ENCODE assay signal across 1 cellular context in the genomic region with DNA sequence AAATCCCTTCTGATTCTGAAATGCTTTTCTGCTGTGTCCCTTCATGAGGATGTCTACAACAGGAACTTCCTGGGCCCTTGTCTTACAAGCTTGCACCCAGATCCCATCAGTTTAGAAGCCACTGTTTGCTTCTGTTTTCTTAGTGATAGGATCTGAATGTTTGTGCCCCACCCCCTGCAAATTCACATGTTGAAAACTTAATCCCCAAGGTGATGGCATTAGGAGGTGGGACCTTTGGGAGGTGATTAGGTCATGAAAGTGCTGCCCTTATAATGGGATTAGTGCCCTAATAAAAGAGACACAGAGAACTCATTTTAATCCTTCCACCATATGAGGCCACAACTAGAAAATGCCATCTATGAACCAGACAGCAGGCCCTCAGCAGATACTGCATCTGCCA.
TF ChIP-seq lines count a peak whose summit lies in the region.

No MANE protein-coding gene starts in this region.

TF ChIP-seq in IMR-90, 13 proteins besides CTCF, POLR2A, EP300 and RAD21 (continued from another document):
- TF ChIP-seq, protein P1, sequence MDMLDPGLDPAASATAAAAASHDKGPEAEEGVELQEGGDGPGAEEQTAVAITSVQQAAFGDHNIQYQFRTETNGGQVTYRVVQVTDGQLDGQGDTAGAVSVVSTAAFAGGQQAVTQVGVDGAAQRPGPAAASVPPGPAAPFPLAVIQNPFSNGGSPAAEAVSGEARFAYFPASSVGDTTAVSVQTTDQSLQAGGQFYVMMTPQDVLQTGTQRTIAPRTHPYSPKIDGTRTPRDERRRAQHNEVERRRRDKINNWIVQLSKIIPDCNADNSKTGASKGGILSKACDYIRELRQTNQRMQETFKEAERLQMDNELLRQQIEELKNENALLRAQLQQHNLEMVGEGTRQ (IDR thresholded peaks at IDR 0.05; ENCODE audit: low read depth, low read length): no peak
- TF ChIP-seq MAFK (IDR thresholded peaks at IDR 0.05; ENCODE audit: low read depth, low read length) (no peak), BHLHE40 (IDR thresholded peaks at IDR 0.05; ENCODE audit: low read depth, low read length) (no peak), SMC3 (IDR thresholded peaks at IDR 0.05; ENCODE audit: low read depth, low read length) (no peak), FOS (IDR thresholded peaks at IDR 0.05; ENCODE audit: low read depth, low read length) (no peak), CEBPB (IDR thresholded peaks at IDR 0.05; ENCODE audit: low read depth, low read length) (no peak), RCOR1 (IDR thresholded peaks at IDR 0.05; ENCODE audit: insufficient replicate concordance, low read length) (no peak), NFE2L2 (IDR thresholded peaks at IDR 0.05; ENCODE audit: low read depth, low read length) (no peak)
- TF ChIP-seq, protein P2, sequence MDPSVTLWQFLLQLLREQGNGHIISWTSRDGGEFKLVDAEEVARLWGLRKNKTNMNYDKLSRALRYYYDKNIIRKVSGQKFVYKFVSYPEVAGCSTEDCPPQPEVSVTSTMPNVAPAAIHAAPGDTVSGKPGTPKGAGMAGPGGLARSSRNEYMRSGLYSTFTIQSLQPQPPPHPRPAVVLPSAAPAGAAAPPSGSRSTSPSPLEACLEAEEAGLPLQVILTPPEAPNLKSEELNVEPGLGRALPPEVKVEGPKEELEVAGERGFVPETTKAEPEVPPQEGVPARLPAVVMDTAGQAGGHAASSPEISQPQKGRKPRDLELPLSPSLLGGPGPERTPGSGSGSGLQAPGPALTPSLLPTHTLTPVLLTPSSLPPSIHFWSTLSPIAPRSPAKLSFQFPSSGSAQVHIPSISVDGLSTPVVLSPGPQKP (IDR thresholded peaks at IDR 0.05; ENCODE audit: borderline replicate concordance, low read depth, low read length): no peak
